ENCODE assay signal across 1 cellular context in genomic region chr7:140773104-140773503, GRCh38.
TF ChIP-seq lines count a peak whose summit lies in the region.

No MANE protein-coding gene starts in this region.

TF ChIP-seq in K562, 482 proteins besides CTCF, POLR2A, EP300 and RAD21 (continued from another document):
- TF ChIP-seq CHD7 (IDR thresholded peaks at IDR 0.05; ENCODE audit: low read depth, low read length) (no peak), ZNF232 (CRISPR knock-in tag; IDR thresholded peaks at IDR 0.05) (no peak), HEY1 (CRISPR knock-in tag; IDR thresholded peaks at IDR 0.05; ENCODE audit: borderline replicate concordance) (no peak), BCOR (IDR thresholded peaks at IDR 0.05) (no peak), PREB (CRISPR knock-in tag; IDR thresholded peaks at IDR 0.05) (no peak), HES1 (IDR thresholded peaks at IDR 0.05; ENCODE audit: low read depth) (no peak)
TF ChIP-seq in K562: peak in this region for 0.
